In the genomic region with DNA sequence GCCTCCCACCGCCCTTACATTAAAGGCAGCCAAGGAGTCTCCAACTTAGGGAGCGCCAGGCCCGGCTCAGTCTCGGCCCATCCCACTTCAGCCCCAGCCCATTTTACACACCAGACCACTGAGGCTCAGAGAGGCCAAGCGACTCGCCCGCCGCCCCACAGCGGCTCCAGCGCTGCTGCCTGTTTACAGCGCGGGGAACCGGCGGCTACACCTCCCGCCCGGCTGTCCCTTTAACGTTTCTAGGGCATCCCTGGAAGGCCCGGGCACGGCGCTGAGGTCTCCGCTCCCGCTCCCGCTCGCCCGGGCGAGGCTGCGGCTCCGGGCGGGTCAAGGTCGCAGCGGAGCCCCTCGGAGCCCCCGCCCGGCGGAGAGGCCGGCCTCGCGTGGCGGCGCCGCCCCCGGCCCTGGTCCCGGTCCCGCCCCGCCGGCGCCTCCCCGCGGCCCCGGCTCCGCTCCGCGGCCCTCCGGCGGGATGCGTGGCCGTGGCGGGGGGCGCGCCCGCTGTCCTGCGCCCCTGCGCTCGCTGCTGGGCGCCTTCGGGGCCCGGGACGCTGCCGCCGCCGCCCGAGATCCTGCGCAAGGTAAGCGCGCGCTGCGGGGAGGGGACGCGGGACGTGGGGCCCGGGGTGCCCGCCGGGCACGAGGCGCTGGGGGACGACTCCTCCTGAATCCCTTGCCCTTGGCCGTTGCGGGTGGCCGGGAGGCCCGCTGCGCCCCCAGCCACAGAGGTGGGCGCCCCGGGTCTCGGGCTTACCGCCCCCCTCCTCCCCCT, we compare ENCODE assay signal across 1 cellular context.
TF ChIP-seq lines count a peak whose summit lies in the region.

No MANE protein-coding gene starts in this region.

TF ChIP-seq in A549, 52 proteins besides CTCF, POLR2A, EP300 and RAD21 (continued from another document):
- TF ChIP-seq, protein P1, sequence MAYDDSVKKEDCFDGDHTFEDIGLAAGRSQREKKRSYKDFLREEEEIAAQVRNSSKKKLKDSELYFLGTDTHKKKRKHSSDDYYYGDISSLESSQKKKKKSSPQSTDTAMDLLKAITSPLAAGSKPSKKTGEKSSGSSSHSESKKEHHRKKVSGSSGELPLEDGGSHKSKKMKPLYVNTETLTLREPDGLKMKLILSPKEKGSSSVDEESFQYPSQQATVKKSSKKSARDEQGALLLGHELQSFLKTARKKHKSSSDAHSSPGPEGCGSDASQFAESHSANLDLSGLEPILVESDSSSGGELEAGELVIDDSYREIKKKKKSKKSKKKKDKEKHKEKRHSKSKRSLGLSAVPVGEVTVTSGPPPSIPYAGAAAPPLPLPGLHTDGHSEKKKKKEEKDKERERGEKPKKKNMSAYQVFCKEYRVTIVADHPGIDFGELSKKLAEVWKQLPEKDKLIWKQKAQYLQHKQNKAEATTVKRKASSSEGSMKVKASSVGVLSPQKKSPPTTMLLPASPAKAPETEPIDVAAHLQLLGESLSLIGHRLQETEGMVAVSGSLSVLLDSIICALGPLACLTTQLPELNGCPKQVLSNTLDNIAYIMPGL (CRISPR knock-in tag; IDR thresholded peaks at IDR 0.05; ENCODE audit: borderline replicate concordance), result no peak
- no peak for TF ChIP-seq RARB (CRISPR knock-in tag; IDR thresholded peaks at IDR 0.05)
- TF ChIP-seq, protein P2, sequence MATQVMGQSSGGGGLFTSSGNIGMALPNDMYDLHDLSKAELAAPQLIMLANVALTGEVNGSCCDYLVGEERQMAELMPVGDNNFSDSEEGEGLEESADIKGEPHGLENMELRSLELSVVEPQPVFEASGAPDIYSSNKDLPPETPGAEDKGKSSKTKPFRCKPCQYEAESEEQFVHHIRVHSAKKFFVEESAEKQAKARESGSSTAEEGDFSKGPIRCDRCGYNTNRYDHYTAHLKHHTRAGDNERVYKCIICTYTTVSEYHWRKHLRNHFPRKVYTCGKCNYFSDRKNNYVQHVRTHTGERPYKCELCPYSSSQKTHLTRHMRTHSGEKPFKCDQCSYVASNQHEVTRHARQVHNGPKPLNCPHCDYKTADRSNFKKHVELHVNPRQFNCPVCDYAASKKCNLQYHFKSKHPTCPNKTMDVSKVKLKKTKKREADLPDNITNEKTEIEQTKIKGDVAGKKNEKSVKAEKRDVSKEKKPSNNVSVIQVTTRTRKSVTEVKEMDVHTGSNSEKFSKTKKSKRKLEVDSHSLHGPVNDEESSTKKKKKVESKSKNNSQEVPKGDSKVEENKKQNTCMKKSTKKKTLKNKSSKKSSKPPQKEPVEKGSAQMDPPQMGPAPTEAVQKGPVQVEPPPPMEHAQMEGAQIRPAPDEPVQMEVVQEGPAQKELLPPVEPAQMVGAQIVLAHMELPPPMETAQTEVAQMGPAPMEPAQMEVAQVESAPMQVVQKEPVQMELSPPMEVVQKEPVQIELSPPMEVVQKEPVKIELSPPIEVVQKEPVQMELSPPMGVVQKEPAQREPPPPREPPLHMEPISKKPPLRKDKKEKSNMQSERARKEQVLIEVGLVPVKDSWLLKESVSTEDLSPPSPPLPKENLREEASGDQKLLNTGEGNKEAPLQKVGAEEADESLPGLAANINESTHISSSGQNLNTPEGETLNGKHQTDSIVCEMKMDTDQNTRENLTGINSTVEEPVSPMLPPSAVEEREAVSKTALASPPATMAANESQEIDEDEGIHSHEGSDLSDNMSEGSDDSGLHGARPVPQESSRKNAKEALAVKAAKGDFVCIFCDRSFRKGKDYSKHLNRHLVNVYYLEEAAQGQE (IDR thresholded peaks at IDR 0.05), result no peak
- TF ChIP-seq, protein P3, sequence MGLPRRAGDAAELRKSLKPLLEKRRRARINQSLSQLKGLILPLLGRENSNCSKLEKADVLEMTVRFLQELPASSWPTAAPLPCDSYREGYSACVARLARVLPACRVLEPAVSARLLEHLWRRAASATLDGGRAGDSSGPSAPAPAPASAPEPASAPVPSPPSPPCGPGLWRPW (IDR thresholded peaks at IDR 0.05), result no peak
